In genomic region chr17:56781944-56782737, GRCh38 we compare ENCODE assay signal across 1 cellular context.
TF ChIP-seq lines count a peak whose summit lies in the region.

No MANE protein-coding gene starts in this region.

TF ChIP-seq in IMR-90, 13 proteins besides CTCF, POLR2A, EP300 and RAD21:
- TF ChIP-seq ELK1 (IDR thresholded peaks at IDR 0.05; ENCODE audit: borderline replicate concordance, low read depth, low read length) = no peak
- peak; percentile 55; the same call in 1 of the 2 replicates for TF ChIP-seq RFX5 (IDR thresholded peaks at IDR 0.05; ENCODE audit: low read depth, low read length)
